14 cellular contexts compared by ENCODE assay signal in genomic region chr1:74681449-74681848, GRCh38.
A peak's percentile ranks its signal among the peaks of the same experiment; 100 is the strongest.
DNase-seq lines count a peak whose midpoint lies in the region; ATAC-seq and TF ChIP-seq lines count a peak whose summit lies in the region.
"Had no signal": no experiment of that assay in that cellular context is flagged by ENCODE, and none has a peak within 500 bp of the region (broad histone marks: within the 10 kb centered on the region; RNA-seq: fewer than 3 reads in every experiment).

No MANE protein-coding gene starts in this region.

- H3K4me3 ChIP-seq in GM12865 (ENCODE audit: low read depth, low read length) (no peak overlapping the region), coronary artery (no peak overlapping the region)
- H3K4me3 ChIP-seq: lower lobe of right lung, testis had no signal

- ATAC-seq in GM19372 (IDR thresholded peaks at IDR 0.05; ENCODE audit: low read depth, unreplicated experiment) (peak; percentile 69), HG02759 (IDR thresholded peaks at IDR 0.05; ENCODE audit: unreplicated experiment) (peak; percentile 89), HG03439 (IDR thresholded peaks at IDR 0.05; ENCODE audit: unreplicated experiment) (peak; percentile 80)
- ATAC-seq: lower lobe of right lung had no signal

- H3K4me1 Mint-ChIP-seq in activated T-cell treated with anti-CD3 and anti-CD28 coated beads, Interleukin-2, amount 50 U/mL, for 24 hours (ENCODE audit: low read depth) = peaks cover 4% of the 10 kb centered on the region

- DNase-seq in GM12865 (ENCODE audit: low read depth) (peak; percentile 49), CD1c-positive myeloid dendritic cell (ENCODE audit: extremely low spot score) (no peak), HUDEP-2 (lab: John Stamatoyannopoulos, UW; ENCODE audit: unreplicated experiment in 76 of 76) (no peak), coronary artery (ENCODE audit: low spot score) (no peak)
- no peak for DNase-seq in activated T-cell treated with anti-CD3 and anti-CD28 coated beads, Interleukin-2, amount 50 U/mL, for 24 hours
- DNase-seq: effector memory CD4-positive, alpha-beta T cell; lower lobe of right lung; NCI-H1417 treated with DMSO at 0.1 percent for 48 hours; NCI-H774; testis had no signal

- H3K9me3 Mint-ChIP-seq in activated T-cell treated with anti-CD3 and anti-CD28 coated beads, Interleukin-2, amount 50 U/mL, for 24 hours = no peaks in the 10 kb centered on the region

- no peak overlapping the region for H3K4me3 Mint-ChIP-seq in activated T-cell treated with anti-CD3 and anti-CD28 coated beads, Interleukin-2, amount 50 U/mL, for 24 hours

- no peak overlapping the region for H3K27ac Mint-ChIP-seq in activated T-cell treated with anti-CD3 and anti-CD28 coated beads, Interleukin-2, amount 50 U/mL, for 24 hours
- H3K27ac Mint-ChIP-seq: progenitor cell of endocrine pancreas had no signal

- H3K27ac ChIP-seq in coronary artery = no peak overlapping the region
- H3K27ac ChIP-seq: lower lobe of right lung, testis had no signal

- H3K27me3 Mint-ChIP-seq in activated T-cell treated with anti-CD3 and anti-CD28 coated beads, Interleukin-2, amount 50 U/mL, for 24 hours = peaks cover 15% of the 10 kb centered on the region

- TF ChIP-seq CTCF in GM12865 (IDR thresholded peaks at IDR 0.05; ENCODE audit: insufficient read depth, low read depth, low read length, missing control alignments) = no peak
- no peak for TF ChIP-seq CTCF in coronary artery (IDR thresholded peaks at IDR 0.05)

- no peaks in the 10 kb centered on the region for H3K36me3 Mint-ChIP-seq in activated T-cell treated with anti-CD3 and anti-CD28 coated beads, Interleukin-2, amount 50 U/mL, for 24 hours (ENCODE audit: low read depth)
